Comparison of ENCODE assay signal across 26 cellular contexts in genomic region chr13:88729605-88730004, GRCh38.
A peak's percentile ranks its signal among the peaks of the same experiment; 100 is the strongest.
DNase-seq lines count a peak whose midpoint lies in the region; ATAC-seq and TF ChIP-seq lines count a peak whose summit lies in the region.
"Had no signal": no experiment of that assay in that cellular context is flagged by ENCODE, and none has a peak within 500 bp of the region (broad histone marks: within the 10 kb centered on the region; RNA-seq: fewer than 3 reads in every experiment).

No MANE protein-coding gene starts in this region.

- DNase-seq in Karpas-422 = no peak
- no peak for DNase-seq in PC-3
- DNase-seq in mucosa of descending colon = no peak
- DNase-seq in dermis blood vessel endothelial cell = no peak
- no peak for DNase-seq in lower lobe of right lung
- no peak for DNase-seq in activated CD4-positive, CD25-positive, alpha-beta regulatory T cell treated with anti-CD3 and anti-CD28 coated beads, Interleukin-2, amount 50 U/mL, for 72 hours
- DNase-seq in natural killer cell = no peak
- DNase-seq: 8988T; ACHN; BE2C; C1 segment of cervical spinal cord; CD4-positive, alpha-beta memory T cell; CD4-positive, CD25-positive, alpha-beta regulatory T cell; CD8-positive, alpha-beta memory T cell; COR-L47; DMS 273 treated with DMSO at 0.1 percent for 48 hours; DMS153; DMS53; DMS79; DND-41; EL; GDM1 had no signal

- TF ChIP-seq CTCF in 22Rv1 (IDR thresholded peaks at IDR 0.05) (no peak), PC-3 (conservative IDR thresholded peaks at IDR 0.05; ENCODE audit: low read depth, low read length) (no peak), mucosa of descending colon (IDR thresholded peaks at IDR 0.05) (no peak), lower lobe of right lung (IDR thresholded peaks at IDR 0.05) (no peak), natural killer cell (IDR thresholded peaks at IDR 0.05) (no peak)

- intact Hi-C loops in PC-3 (cut with micrococcal nuclease) = no loop called here
- intact Hi-C loops in mucosa of descending colon (cut with DNase I, micrococcal nuclease) = no loop called here
- intact Hi-C loops in lower lobe of right lung (cut with DNase I) = no loop called here
- intact Hi-C loops in natural killer cell (cut with micrococcal nuclease) = no loop called here

- BruUV-seq in PC-3 (replicated peaks; lab: Mats Ljungman, UMichigan) = no TSS peak

- H3K79me2 ChIP-seq in Karpas-422 (ENCODE audit: low read length) = no peaks in the 10 kb centered on the region
- H3K79me2 ChIP-seq in PC-3 (ENCODE audit: low read length) = no peaks in the 10 kb centered on the region

- no peak overlapping the region for H3K4me3 Mint-ChIP-seq in natural killer cell
- H3K4me3 Mint-ChIP-seq: CD14-positive monocyte; CD4-positive, alpha-beta memory T cell; CD4-positive, CD25-positive, alpha-beta regulatory T cell; CD8-positive, alpha-beta memory T cell had no signal

- H3K9me2 ChIP-seq in Karpas-422 (replicated peaks; ENCODE audit: insufficient read depth, low read length) (no peaks in the 10 kb centered on the region), PC-3 (replicated peaks; ENCODE audit: low read length) (no peaks in the 10 kb centered on the region)

- no peaks in the 10 kb centered on the region; the same call in 1 of the 2 replicates for H3K9me3 ChIP-seq in Karpas-422 (ENCODE audit: low read length)
- H3K9me3 ChIP-seq in PC-3 (ENCODE audit: low read length) = no peaks in the 10 kb centered on the region
- H3K9me3 ChIP-seq in mucosa of descending colon = no peaks in the 10 kb centered on the region
- peaks cover 3% of the 10 kb centered on the region for H3K9me3 ChIP-seq in lower lobe of right lung
- H3K9me3 ChIP-seq: BE2C had no signal

- H3K9me3 Mint-ChIP-seq in natural killer cell = peaks cover 0 to 3% of the 10 kb centered on the region in 2 donors

- H3K4me1 ChIP-seq in Karpas-422 (ENCODE audit: low read length) = no peaks in the 10 kb centered on the region
- H3K4me1 ChIP-seq in PC-3 (ENCODE audit: insufficient read depth, low read length) = no peaks in the 10 kb centered on the region
- no peaks in the 10 kb centered on the region for H3K4me1 ChIP-seq in mucosa of descending colon (ENCODE audit: low read depth)
- H3K4me1 ChIP-seq in lower lobe of right lung = no peaks in the 10 kb centered on the region
- H3K4me1 ChIP-seq: BE2C, BLaER1 had no signal

- H3K27ac ChIP-seq in 22Rv1 = peak overlapping the region; percentile 24; the same call in 1 of the 2 replicates
- no peak overlapping the region for H3K27ac ChIP-seq in Karpas-422 (ENCODE audit: low read length)
- H3K27ac ChIP-seq in PC-3 (ENCODE audit: low read length) = no peak overlapping the region
- no peak overlapping the region for H3K27ac ChIP-seq in lower lobe of right lung
- H3K27ac ChIP-seq: BLaER1 had no signal

- H3K27me3 Mint-ChIP-seq in natural killer cell (ENCODE audit: low read depth in 2 of 2) = no peaks in the 10 kb centered on the region
- H3K27me3 Mint-ChIP-seq: CD4-positive, alpha-beta memory T cell; CD4-positive, CD25-positive, alpha-beta regulatory T cell; CD8-positive, alpha-beta memory T cell had no signal

- H3K27me3 ChIP-seq in Karpas-422 (ENCODE audit: low read length) = no peaks in the 10 kb centered on the region
- H3K27me3 ChIP-seq in PC-3 (ENCODE audit: low read length) = no peaks in the 10 kb centered on the region
- H3K27me3 ChIP-seq in lower lobe of right lung (ENCODE audit: low read depth) = no peaks in the 10 kb centered on the region
- H3K27me3 ChIP-seq: BE2C, BLaER1 had no signal

- no peaks in the 10 kb centered on the region for H3F3A ChIP-seq in PC-3 (ENCODE audit: low read length, unreplicated experiment)

- no peaks in the 10 kb centered on the region for H4K20me1 ChIP-seq in Karpas-422 (ENCODE audit: insufficient read depth, low read depth, low read length)
- H4K20me1 ChIP-seq in PC-3 (ENCODE audit: low read length) = no peaks in the 10 kb centered on the region
- H4K20me1 ChIP-seq: BLaER1 had no signal

- POLR2A ChIA-PET in PC-3 (lab: Charles Lee; ENCODE audit: unreplicated experiment) = no interaction called here

- CTCF ChIA-PET in PC-3 (lab: Charles Lee) = no interaction called here

- H3K4me3 ChIP-seq in Karpas-422 (ENCODE audit: low read length) (no peak overlapping the region), PC-3 (ENCODE audit: low read length) (no peak overlapping the region), mucosa of descending colon (no peak overlapping the region), lower lobe of right lung (no peak overlapping the region)
- H3K4me3 ChIP-seq: BLaER1, GM12878 had no signal

- H3K9ac ChIP-seq in Karpas-422 (ENCODE audit: low read length) = no peak overlapping the region
- H3K9ac ChIP-seq in PC-3 (ENCODE audit: low read length) = no peak overlapping the region
- H3K9ac ChIP-seq: BLaER1 had no signal

- ATAC-seq in PC-3 (peak; percentile 48; the same call in 1 of the 2 replicates), mucosa of descending colon (peak; percentile 23), lower lobe of right lung (no peak), natural killer cell (no peak)
- ATAC-seq: GM12878 had no signal

- H3K36me3 ChIP-seq in Karpas-422 (ENCODE audit: insufficient read depth, low read length) (no peaks in the 10 kb centered on the region), PC-3 (ENCODE audit: low read depth, low read length) (no peaks in the 10 kb centered on the region), mucosa of descending colon (ENCODE audit: low read depth) (no peaks in the 10 kb centered on the region), lower lobe of right lung (no peaks in the 10 kb centered on the region)
- H3K36me3 ChIP-seq: BE2C, BLaER1 had no signal

- H3K4me1 Mint-ChIP-seq in natural killer cell = peaks cover 18 to 26% of the 10 kb centered on the region in 2 donors
- H3K4me1 Mint-ChIP-seq: CD14-positive monocyte; CD4-positive, alpha-beta memory T cell; CD4-positive, CD25-positive, alpha-beta regulatory T cell had no signal

- no peak overlapping the region for H3K27ac Mint-ChIP-seq in natural killer cell
- H3K27ac Mint-ChIP-seq: CD14-positive monocyte; CD4-positive, alpha-beta memory T cell; CD4-positive, CD25-positive, alpha-beta regulatory T cell; CD8-positive, alpha-beta memory T cell had no signal

- no peaks in the 10 kb centered on the region for H3K36me3 Mint-ChIP-seq in natural killer cell
- H3K36me3 Mint-ChIP-seq: CD14-positive monocyte; CD4-positive, alpha-beta memory T cell; CD4-positive, CD25-positive, alpha-beta regulatory T cell; CD8-positive, alpha-beta memory T cell had no signal

- H3K4me2 ChIP-seq in Karpas-422 (ENCODE audit: low read depth, low read length, poor library complexity, severe bottlenecking) (no peak overlapping the region), PC-3 (ENCODE audit: low read length) (no peak overlapping the region)
- H3K4me2 ChIP-seq: BLaER1 had no signal

- H2AFZ ChIP-seq in Karpas-422 (ENCODE audit: low read length) = peak overlapping the region; percentile 17; the same call in 1 of the 2 replicates
- H2AFZ ChIP-seq in PC-3 (ENCODE audit: low read length) = no peak overlapping the region

Comparison
In these comparisons a context has a peak if more than half of its experiments do, and no peak if none do; other contexts are left out.
1. ATAC-seq: peak in PC-3 (single experiment) and mucosa of descending colon (single experiment); none in lower lobe of right lung (0 of 2) and natural killer cell (0 of 3).